In the genomic region with DNA sequence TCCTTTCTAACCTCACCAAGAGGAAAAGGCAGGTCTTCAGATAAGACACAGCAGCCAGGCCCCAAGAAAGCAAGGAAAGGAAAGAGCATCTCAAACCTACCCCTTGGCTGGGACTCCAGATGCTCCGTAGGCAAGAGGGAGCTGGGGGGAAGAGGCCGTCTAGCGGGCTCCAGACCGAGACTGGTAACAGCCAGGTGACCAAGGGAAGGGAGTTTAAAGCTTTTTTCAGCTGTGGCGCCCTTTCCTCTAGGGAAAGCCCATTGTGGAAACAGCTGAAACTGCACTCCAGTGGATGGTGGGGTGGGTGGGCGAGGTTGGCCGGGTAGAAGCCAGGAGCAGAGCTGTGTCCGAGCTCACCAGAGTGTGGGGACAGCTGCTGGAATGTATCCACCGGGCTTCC, we compare ENCODE assay signal across 1 cellular context.
TF ChIP-seq lines count a peak whose summit lies in the region.

No MANE protein-coding gene starts in this region.

TF ChIP-seq in GM23338, 12 proteins besides CTCF, POLR2A, EP300 and RAD21 (continued from another document):
- TF ChIP-seq REST (IDR thresholded peaks at IDR 0.05; ENCODE audit: unreplicated experiment) = no peak
